Comparison of ENCODE assay signal across 8 cellular contexts in the genomic region with DNA sequence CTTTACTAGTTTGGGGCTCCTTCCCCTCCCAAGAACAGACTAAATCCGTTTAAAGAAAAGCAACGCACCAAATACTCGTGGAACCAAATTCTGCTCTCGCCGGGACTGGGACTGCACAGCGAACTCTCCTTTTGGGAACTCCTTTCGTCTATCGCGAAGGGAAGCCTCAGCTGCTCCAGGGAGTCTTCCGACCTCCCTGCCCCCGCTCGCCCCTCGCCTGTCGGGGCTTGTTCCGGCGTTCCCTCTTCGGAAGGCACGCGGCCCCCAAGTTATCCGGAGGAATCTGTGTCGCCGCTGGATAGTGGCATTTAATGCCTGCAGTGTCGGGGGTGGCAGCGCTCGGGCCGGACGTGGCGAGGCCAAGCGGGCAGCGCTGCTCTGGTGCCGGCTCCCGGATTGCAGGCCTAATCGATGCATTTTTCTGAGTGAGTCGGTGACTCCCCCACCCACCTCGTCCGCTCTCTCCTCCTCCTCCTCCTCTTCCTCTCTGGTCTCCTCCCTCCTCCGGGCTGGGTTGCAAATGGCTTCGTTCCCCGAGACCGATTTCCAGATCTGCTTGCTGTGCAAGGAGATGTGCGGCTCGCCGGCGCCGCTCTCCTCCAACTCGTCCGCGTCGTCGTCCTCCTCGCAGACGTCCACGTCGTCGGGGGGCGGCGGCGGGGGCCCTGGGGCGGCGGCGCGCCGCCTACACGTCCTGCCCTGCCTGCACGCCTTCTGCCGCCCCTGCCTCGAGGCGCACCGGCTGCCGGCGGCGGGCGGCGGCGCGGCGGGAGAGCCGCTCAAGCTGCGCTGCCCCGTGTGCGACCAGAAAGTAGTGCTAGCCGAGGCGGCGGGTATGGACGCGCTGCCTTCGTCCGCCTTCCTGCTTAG. TPM values are rescaled to one million over a fixed set of nuclear protein-coding genes. Genes with fewer than 3 reads are reported as not detected.
A peak's percentile ranks its signal among the peaks of the same experiment; 100 is the strongest.
DNase-seq lines count a peak whose midpoint lies in the region; ATAC-seq lines count a peak whose summit lies in the region.

A gene (plus strand): TSS at position 437 of the 870 bp plus-strand sequence. CDS start 84 bp downstream, at position 521.

- H3K9ac ChIP-seq in iPS-20b (ENCODE audit: low read depth, low read length), result peak within 1 kb of the TSS; percentile 98

- DNase-seq in right cardiac atrium, result no peak
- no peak for DNase-seq in Right ventricle myocardium inferior (ENCODE audit: missing footprints)
- no peak for DNase-seq in activated T-cell treated with anti-CD3 and anti-CD28 coated beads, Interleukin-2, amount 50 U/mL, for 4 hours
- DNase-seq in stimulated activated CD8-positive, alpha-beta memory T cell treated with anti-CD3 and anti-CD28 coated beads, Interleukin-4, amount 100 ng/mL, for 48 hours, result peak; percentile 38
- DNase-seq in SHP77 (lab: John Stamatoyannopoulos, UW), result no peak
- DNase-seq in stimulated activated naive CD4-positive, alpha-beta T cell treated with Interleukin-2 at 50 U/mL for 16 hours (lab: John Stamatoyannopoulos, UW), result no peak

- H3K36me3 Mint-ChIP-seq in activated T-cell treated with anti-CD3 and anti-CD28 coated beads, Interleukin-2, amount 50 U/mL, for 4 hours (ENCODE audit: insufficient read depth), result no peaks in the 10 kb centered on the region

- peaks cover 50% of the 10 kb centered on the region for H3K27me3 Mint-ChIP-seq in activated T-cell treated with anti-CD3 and anti-CD28 coated beads, Interleukin-2, amount 50 U/mL, for 4 hours (ENCODE audit: low read depth)

- H3K36me3 ChIP-seq in iPS-20b (ENCODE audit: insufficient read depth, low read depth, low read length), result peaks cover 47% of the 10 kb centered on the region

- H3K27me3 ChIP-seq in right cardiac atrium (ENCODE audit: control insufficient read depth, insufficient read depth) (no peaks in the 10 kb centered on the region), iPS-20b (ENCODE audit: insufficient read depth, low read length) (no peaks in the 10 kb centered on the region)

- under 1% methylated on average over 88 of the region's 88 CpGs for WGBS in right cardiac atrium

- H3K27ac ChIP-seq in right cardiac atrium (ENCODE audit: low read length) (no peak within 1 kb of the TSS), iPS-20b (ENCODE audit: low read length) (peak within 1 kb of the TSS; percentile 92)

- H3K9me3 Mint-ChIP-seq in activated T-cell treated with anti-CD3 and anti-CD28 coated beads, Interleukin-2, amount 50 U/mL, for 4 hours, result no peaks in the 10 kb centered on the region

- no peaks in the 10 kb centered on the region for H3K9me3 ChIP-seq in right cardiac atrium (ENCODE audit: control insufficient read depth, low read length)
- H3K9me3 ChIP-seq in iPS-20b (ENCODE audit: insufficient read depth, low read depth, low read length), result no peaks in the 10 kb centered on the region

- intact Hi-C loops in right cardiac atrium (cut with DNase I), result no loop called here
- intact Hi-C loops in Right ventricle myocardium inferior (cut with DNase I), result no loop called here

- ATAC-seq in right cardiac atrium (no peak), Right ventricle myocardium inferior (no peak), GM18867 (IDR thresholded peaks at IDR 0.05; ENCODE audit: unreplicated experiment) (no peak)
- peak; percentile 30 to 35 for ATAC-seq in activated T-cell treated with anti-CD3 and anti-CD28 coated beads, Interleukin-2, amount 50 U/mL, for 4 hours

- peaks cover 16% of the 10 kb centered on the region for H3K4me1 Mint-ChIP-seq in activated T-cell treated with anti-CD3 and anti-CD28 coated beads, Interleukin-2, amount 50 U/mL, for 4 hours (ENCODE audit: low read depth)

- H3K4me3 ChIP-seq in right cardiac atrium (ENCODE audit: low read length) (peak within 1 kb of the TSS; percentile 29), iPS-20b (ENCODE audit: low read length) (peak within 1 kb of the TSS; percentile 93)

- peak within 1 kb of the TSS; percentile 67 for H3K4me3 Mint-ChIP-seq in activated T-cell treated with anti-CD3 and anti-CD28 coated beads, Interleukin-2, amount 50 U/mL, for 4 hours

- H3K4me1 ChIP-seq in right cardiac atrium (ENCODE audit: control insufficient read depth, insufficient read depth, low read length), result peaks cover 5% of the 10 kb centered on the region
- peaks cover 32% of the 10 kb centered on the region for H3K4me1 ChIP-seq in iPS-20b (ENCODE audit: insufficient read depth, low read length)

RNA-seq across cellular contexts. Expression of the gene that starts here (rescaled TPM):
- not detected for total RNA-seq in right cardiac atrium
- polyA plus RNA-seq in right cardiac atrium, result not detected
- total RNA-seq in Right ventricle myocardium inferior, result not detected
- under 1 TPM; 0.18 to 0.25 (median 0.19) TPM for total RNA-seq in activated T-cell treated with anti-CD3 and anti-CD28 coated beads, Interleukin-2, amount 50 U/mL, for 4 hours

Comparison
In these comparisons a context has a peak if more than half of its experiments do, and no peak if none do; other contexts are left out.
1. Peak in ATAC-seq in activated T-cell treated with anti-CD3 and anti-CD28 coated beads, Interleukin-2, amount 50 U/mL, for 4 hours; RNA of the gene not detected or under 1 TPM.